1 cellular context compared by ENCODE assay signal in genomic region chr17:40717776-40718175, GRCh38.
TF ChIP-seq lines count a peak whose summit lies in the region.

No MANE protein-coding gene starts in this region.

TF ChIP-seq in GM23338, 12 proteins besides CTCF, POLR2A, EP300 and RAD21:
- TF ChIP-seq, protein P1, sequence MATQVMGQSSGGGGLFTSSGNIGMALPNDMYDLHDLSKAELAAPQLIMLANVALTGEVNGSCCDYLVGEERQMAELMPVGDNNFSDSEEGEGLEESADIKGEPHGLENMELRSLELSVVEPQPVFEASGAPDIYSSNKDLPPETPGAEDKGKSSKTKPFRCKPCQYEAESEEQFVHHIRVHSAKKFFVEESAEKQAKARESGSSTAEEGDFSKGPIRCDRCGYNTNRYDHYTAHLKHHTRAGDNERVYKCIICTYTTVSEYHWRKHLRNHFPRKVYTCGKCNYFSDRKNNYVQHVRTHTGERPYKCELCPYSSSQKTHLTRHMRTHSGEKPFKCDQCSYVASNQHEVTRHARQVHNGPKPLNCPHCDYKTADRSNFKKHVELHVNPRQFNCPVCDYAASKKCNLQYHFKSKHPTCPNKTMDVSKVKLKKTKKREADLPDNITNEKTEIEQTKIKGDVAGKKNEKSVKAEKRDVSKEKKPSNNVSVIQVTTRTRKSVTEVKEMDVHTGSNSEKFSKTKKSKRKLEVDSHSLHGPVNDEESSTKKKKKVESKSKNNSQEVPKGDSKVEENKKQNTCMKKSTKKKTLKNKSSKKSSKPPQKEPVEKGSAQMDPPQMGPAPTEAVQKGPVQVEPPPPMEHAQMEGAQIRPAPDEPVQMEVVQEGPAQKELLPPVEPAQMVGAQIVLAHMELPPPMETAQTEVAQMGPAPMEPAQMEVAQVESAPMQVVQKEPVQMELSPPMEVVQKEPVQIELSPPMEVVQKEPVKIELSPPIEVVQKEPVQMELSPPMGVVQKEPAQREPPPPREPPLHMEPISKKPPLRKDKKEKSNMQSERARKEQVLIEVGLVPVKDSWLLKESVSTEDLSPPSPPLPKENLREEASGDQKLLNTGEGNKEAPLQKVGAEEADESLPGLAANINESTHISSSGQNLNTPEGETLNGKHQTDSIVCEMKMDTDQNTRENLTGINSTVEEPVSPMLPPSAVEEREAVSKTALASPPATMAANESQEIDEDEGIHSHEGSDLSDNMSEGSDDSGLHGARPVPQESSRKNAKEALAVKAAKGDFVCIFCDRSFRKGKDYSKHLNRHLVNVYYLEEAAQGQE (IDR thresholded peaks at IDR 0.05; ENCODE audit: unreplicated experiment) = no peak
- TF ChIP-seq JUNB (IDR thresholded peaks at IDR 0.05; ENCODE audit: unreplicated experiment) = no peak
- no peak for TF ChIP-seq NANOG (IDR thresholded peaks at IDR 0.05; ENCODE audit: borderline replicate concordance)
- TF ChIP-seq EZH2 (IDR thresholded peaks at IDR 0.05; ENCODE audit: low read depth, unreplicated experiment) = no peak
- no peak for TF ChIP-seq CREB1 (CRISPR knock-in tag; IDR thresholded peaks at IDR 0.05; ENCODE audit: low read depth)
- no peak for TF ChIP-seq POLR2AphosphoS5 (IDR thresholded peaks at IDR 0.05; ENCODE audit: low read depth)
- no peak for TF ChIP-seq ZNF331 (CRISPR knock-in tag; IDR thresholded peaks at IDR 0.05; ENCODE audit: low read depth)
- no peak for TF ChIP-seq ZNF114 (CRISPR knock-in tag; IDR thresholded peaks at IDR 0.05)
- TF ChIP-seq, protein P2, sequence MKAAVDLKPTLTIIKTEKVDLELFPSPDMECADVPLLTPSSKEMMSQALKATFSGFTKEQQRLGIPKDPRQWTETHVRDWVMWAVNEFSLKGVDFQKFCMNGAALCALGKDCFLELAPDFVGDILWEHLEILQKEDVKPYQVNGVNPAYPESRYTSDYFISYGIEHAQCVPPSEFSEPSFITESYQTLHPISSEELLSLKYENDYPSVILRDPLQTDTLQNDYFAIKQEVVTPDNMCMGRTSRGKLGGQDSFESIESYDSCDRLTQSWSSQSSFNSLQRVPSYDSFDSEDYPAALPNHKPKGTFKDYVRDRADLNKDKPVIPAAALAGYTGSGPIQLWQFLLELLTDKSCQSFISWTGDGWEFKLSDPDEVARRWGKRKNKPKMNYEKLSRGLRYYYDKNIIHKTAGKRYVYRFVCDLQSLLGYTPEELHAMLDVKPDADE (IDR thresholded peaks at IDR 0.05) = no peak
- no peak for TF ChIP-seq EZH2phosphoT487 (IDR thresholded peaks at IDR 0.05; ENCODE audit: unreplicated experiment)
- TF ChIP-seq, protein P3, sequence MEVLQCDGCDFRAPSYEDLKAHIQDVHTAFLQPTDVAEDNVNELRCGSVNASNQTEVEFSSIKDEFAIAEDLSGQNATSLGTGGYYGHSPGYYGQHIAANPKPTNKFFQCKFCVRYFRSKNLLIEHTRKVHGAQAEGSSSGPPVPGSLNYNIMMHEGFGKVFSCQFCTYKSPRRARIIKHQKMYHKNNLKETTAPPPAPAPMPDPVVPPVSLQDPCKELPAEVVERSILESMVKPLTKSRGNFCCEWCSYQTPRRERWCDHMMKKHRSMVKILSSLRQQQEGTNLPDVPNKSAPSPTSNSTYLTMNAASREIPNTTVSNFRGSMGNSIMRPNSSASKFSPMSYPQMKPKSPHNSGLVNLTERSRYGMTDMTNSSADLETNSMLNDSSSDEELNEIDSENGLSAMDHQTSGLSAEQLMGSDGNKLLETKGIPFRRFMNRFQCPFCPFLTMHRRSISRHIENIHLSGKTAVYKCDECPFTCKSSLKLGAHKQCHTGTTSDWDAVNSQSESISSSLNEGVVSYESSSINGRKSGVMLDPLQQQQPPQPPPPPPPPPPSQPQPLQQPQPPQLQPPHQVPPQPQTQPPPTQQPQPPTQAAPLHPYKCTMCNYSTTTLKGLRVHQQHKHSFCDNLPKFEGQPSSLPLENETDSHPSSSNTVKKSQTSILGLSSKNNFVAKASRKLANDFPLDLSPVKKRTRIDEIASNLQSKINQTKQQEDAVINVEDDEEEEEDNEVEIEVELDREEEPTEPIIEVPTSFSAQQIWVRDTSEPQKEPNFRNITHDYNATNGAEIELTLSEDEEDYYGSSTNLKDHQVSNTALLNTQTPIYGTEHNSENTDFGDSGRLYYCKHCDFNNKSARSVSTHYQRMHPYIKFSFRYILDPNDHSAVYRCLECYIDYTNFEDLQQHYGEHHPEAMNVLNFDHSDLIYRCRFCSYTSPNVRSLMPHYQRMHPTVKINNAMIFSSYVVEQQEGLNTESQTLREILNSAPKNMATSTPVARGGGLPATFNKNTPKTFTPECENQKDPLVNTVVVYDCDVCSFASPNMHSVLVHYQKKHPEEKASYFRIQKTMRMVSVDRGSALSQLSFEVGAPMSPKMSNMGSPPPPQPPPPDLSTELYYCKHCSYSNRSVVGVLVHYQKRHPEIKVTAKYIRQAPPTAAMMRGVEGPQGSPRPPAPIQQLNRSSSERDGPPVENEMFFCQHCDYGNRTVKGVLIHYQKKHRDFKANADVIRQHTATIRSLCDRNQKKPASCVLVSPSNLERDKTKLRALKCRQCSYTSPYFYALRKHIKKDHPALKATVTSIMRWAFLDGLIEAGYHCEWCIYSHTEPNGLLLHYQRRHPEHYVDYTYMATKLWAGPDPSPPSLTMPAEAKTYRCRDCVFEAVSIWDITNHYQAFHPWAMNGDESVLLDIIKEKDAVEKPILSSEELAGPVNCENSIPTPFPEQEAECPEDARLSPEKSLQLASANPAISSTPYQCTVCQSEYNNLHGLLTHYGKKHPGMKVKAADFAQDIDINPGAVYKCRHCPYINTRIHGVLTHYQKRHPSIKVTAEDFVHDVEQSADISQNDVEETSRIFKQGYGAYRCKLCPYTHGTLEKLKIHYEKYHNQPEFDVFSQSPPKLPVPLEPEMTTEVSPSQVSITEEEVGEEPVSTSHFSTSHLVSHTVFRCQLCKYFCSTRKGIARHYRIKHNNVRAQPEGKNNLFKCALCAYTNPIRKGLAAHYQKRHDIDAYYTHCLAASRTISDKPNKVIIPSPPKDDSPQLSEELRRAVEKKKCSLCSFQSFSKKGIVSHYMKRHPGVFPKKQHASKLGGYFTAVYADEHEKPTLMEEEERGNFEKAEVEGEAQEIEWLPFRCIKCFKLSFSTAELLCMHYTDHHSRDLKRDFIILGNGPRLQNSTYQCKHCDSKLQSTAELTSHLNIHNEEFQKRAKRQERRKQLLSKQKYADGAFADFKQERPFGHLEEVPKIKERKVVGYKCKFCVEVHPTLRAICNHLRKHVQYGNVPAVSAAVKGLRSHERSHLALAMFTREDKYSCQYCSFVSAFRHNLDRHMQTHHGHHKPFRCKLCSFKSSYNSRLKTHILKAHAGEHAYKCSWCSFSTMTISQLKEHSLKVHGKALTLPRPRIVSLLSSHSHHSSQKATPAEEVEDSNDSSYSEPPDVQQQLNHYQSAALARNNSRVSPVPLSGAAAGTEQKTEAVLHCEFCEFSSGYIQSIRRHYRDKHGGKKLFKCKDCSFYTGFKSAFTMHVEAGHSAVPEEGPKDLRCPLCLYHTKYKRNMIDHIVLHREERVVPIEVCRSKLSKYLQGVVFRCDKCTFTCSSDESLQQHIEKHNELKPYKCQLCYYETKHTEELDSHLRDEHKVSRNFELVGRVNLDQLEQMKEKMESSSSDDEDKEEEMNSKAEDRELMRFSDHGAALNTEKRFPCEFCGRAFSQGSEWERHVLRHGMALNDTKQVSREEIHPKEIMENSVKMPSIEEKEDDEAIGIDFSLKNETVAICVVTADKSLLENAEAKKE (CRISPR knock-in tag; IDR thresholded peaks at IDR 0.05) = no peak
- TF ChIP-seq STAT1 (IDR thresholded peaks at IDR 0.05; ENCODE audit: unreplicated experiment) = no peak
